ENCODE assay signal across 9 cellular contexts in genomic region chr3:166013073-166013679, GRCh38.
DNase-seq lines count a peak whose midpoint lies in the region; ATAC-seq and TF ChIP-seq lines count a peak whose summit lies in the region.
"Had no signal": no experiment of that assay in that cellular context is flagged by ENCODE, and none has a peak within 500 bp of the region (broad histone marks: within the 10 kb centered on the region; RNA-seq: fewer than 3 reads in every experiment).

No MANE protein-coding gene starts in this region.

- no peak overlapping the region for H3K27ac Mint-ChIP-seq in glutamatergic neuron (ENCODE audit: unreplicated experiment)
- H3K27ac Mint-ChIP-seq: IgD-negative memory B cell had no signal

- peak; percentile 68 for DNase-seq in DMS53 (lab: John Stamatoyannopoulos, UW)
- peak; percentile 26 for DNase-seq in KBM-7
- peak; percentile 26 for DNase-seq in SHP77 treated with DMSO at 0.1 percent for 48 hours (lab: John Stamatoyannopoulos, UW)
- DNase-seq in glutamatergic neuron: no peak
- no peak for DNase-seq in MG63
- no peak for DNase-seq in nucleus accumbens (lab: John Stamatoyannopoulos, UW)
- DNase-seq in effector CD4-positive, alpha-beta T cell: no peak

- H3K4me1 Mint-ChIP-seq in glutamatergic neuron (ENCODE audit: low read depth, unreplicated experiment): no peaks in the 10 kb centered on the region
- H3K4me1 Mint-ChIP-seq: IgD-negative memory B cell had no signal

- H3K27me3 Mint-ChIP-seq in glutamatergic neuron (ENCODE audit: unreplicated experiment): no peaks in the 10 kb centered on the region
- H3K27me3 Mint-ChIP-seq: IgD-negative memory B cell had no signal

- no peak overlapping the region for H3K4me3 Mint-ChIP-seq in glutamatergic neuron (ENCODE audit: unreplicated experiment)
- H3K4me3 Mint-ChIP-seq: IgD-negative memory B cell had no signal

- no peaks in the 10 kb centered on the region for H3K36me3 Mint-ChIP-seq in glutamatergic neuron (ENCODE audit: unreplicated experiment)
- H3K36me3 Mint-ChIP-seq: IgD-negative memory B cell had no signal

- H3K4me3 ChIP-seq in MG63: no peak overlapping the region

- in situ Hi-C loops in KBM-7 (cut with MboI; ENCODE audit: low pct_unique_long_range_greater_than_20kb, low sequenced_read_pairs): no loop called here

- no peaks in the 10 kb centered on the region for H3K27me3 ChIP-seq in MG63

- no peak for ATAC-seq in GM21619 (IDR thresholded peaks at IDR 0.05; ENCODE audit: unreplicated experiment)

- no peaks in the 10 kb centered on the region for H3K9me3 Mint-ChIP-seq in glutamatergic neuron (ENCODE audit: unreplicated experiment)

- H3K9me3 ChIP-seq in MG63: no peaks in the 10 kb centered on the region

- no peaks in the 10 kb centered on the region for H3K36me3 ChIP-seq in MG63

- peak; percentile 79 for TF ChIP-seq CTCF in glutamatergic neuron (IDR thresholded peaks at IDR 0.05; ENCODE audit: partially characterized antibody, unreplicated experiment)

Comparison
In these comparisons a context has a peak if more than half of its experiments do, and no peak if none do; other contexts are left out.
1. DNase-seq: peak in DMS53 (single experiment), KBM-7 (single experiment) and SHP77 treated with DMSO at 0.1 percent for 48 hours (single experiment); none in glutamatergic neuron (single experiment), MG63 (single experiment), nucleus accumbens (0 of 56) and effector CD4-positive, alpha-beta T cell (single experiment).